In genomic region chr17:50944902-50945720, GRCh38 we compare ENCODE assay signal across 3 cellular contexts.
TF ChIP-seq lines count a peak whose summit lies in the region.

No MANE protein-coding gene starts in this region.

TF ChIP-seq in SK-N-SH, 30 proteins besides CTCF, POLR2A, EP300 and RAD21 (continued from another document):
- TF ChIP-seq IRF3 (IDR thresholded peaks at IDR 0.05; ENCODE audit: low read depth, low read length) = no peak
- TF ChIP-seq FOXJ3 (CRISPR knock-in tag; IDR thresholded peaks at IDR 0.05) = no peak
- TF ChIP-seq PBX3 (IDR thresholded peaks at IDR 0.05) = no peak
- no peak for TF ChIP-seq FOXM1 (IDR thresholded peaks at IDR 0.05; ENCODE audit: low read depth)
- TF ChIP-seq TAF1 (IDR thresholded peaks at IDR 0.05; ENCODE audit: borderline replicate concordance, low read depth, low read length) = no peak
- TF ChIP-seq EZH2phosphoT487 (IDR thresholded peaks at IDR 0.05; ENCODE audit: borderline replicate concordance, low read depth) = no peak
- TF ChIP-seq JUND (IDR thresholded peaks at IDR 0.05) = no peak
- no peak for TF ChIP-seq MEF2A (IDR thresholded peaks at IDR 0.05; ENCODE audit: borderline replicate concordance, low read depth)
- no peak for TF ChIP-seq TEAD4 (IDR thresholded peaks at IDR 0.05; ENCODE audit: borderline replicate concordance, insufficient read depth)

TF ChIP-seq in SK-N-SH treated with all-trans-retinoic acid at 6 μM for 48 hours, 23 proteins besides CTCF, POLR2A, EP300 and RAD21 (continued from another document):
- TF ChIP-seq PATZ1 (CRISPR knock-in tag; IDR thresholded peaks at IDR 0.05; ENCODE audit: borderline replicate concordance) (no peak), ZFP30 (CRISPR knock-in tag; IDR thresholded peaks at IDR 0.05) (no peak), ZFP3 (CRISPR knock-in tag; IDR thresholded peaks at IDR 0.05) (no peak), PPARA (CRISPR knock-in tag; IDR thresholded peaks at IDR 0.05; ENCODE audit: borderline replicate concordance) (no peak), ZNF8 (CRISPR knock-in tag; IDR thresholded peaks at IDR 0.05) (no peak), OSR1 (CRISPR knock-in tag; IDR thresholded peaks at IDR 0.05) (no peak), ZNF565 (CRISPR knock-in tag; conservative IDR thresholded peaks at IDR 0.05; ENCODE audit: low read depth) (no peak), TCF4 (CRISPR knock-in tag; IDR thresholded peaks at IDR 0.05; ENCODE audit: borderline replicate concordance) (no peak), RARB (CRISPR knock-in tag; IDR thresholded peaks at IDR 0.05) (no peak), CREB5 (CRISPR knock-in tag; IDR thresholded peaks at IDR 0.05; ENCODE audit: low read depth) (no peak), CSDC2 (CRISPR knock-in tag; IDR thresholded peaks at IDR 0.05) (no peak), SNAI2 (CRISPR knock-in tag; IDR thresholded peaks at IDR 0.05) (no peak), TOX (CRISPR knock-in tag; IDR thresholded peaks at IDR 0.05; ENCODE audit: borderline replicate concordance) (no peak)

TF ChIP-seq in liver, 16 proteins besides CTCF, POLR2A, EP300 and RAD21 (continued from another document):
- TF ChIP-seq REST (IDR thresholded peaks at IDR 0.05) (no peak), ZBTB33 (IDR thresholded peaks at IDR 0.05) (no peak), RXRA (IDR thresholded peaks at IDR 0.05) (no peak), MAX (IDR thresholded peaks at IDR 0.05) (no peak), EGR1 (IDR thresholded peaks at IDR 0.05; ENCODE audit: low read depth in 2 of 2) (no peak), YY1 (IDR thresholded peaks at IDR 0.05) (no peak), FOXA2 (IDR thresholded peaks at IDR 0.05) (no peak), TAF1 (conservative IDR thresholded peaks at IDR 0.05) (no peak), SP1 (IDR thresholded peaks at IDR 0.05) (no peak), FOXA1 (IDR thresholded peaks at IDR 0.05) (no peak), GABPA (IDR thresholded peaks at IDR 0.05 in 1 of 2, conservative IDR thresholded peaks at IDR 0.05 in 1 of 2) (no peak), HNF4G (IDR thresholded peaks at IDR 0.05) (no peak)
